In the genomic region with DNA sequence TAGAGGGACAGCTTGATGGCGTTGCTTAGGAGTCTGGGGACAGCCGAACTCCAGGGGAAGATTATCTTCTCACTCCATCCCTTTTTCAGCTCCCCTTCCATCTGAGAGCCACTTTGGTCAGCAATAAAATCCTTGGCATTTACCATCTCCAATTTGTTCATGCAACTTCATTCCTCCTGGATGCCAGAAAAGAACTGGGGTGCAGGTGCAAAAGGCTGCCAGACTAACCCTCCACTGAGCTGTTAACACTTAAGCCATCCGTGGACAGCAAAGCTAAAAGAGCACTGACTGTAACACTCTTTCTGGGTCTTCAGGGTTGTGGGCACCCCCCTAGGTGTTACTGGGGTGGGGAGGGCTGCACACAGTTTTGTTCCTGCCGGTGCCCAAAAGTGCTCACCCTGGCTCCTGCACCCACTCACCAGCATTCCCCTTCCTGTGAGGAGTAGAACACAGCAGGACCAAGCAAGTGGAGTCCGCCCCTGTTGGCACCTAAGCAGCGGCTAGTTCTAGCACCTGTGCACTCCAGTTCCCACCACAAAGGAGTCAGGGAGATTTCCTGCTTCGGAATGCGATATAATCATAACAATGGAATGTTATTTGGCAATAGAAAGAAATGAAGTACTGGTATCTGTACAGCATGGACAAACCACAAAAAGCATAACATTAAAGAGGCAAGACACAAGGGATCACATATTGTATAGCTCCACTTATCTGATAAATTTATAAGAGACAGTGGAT, we compare ENCODE assay signal across 12 cellular contexts.
A peak's percentile ranks its signal among the peaks of the same experiment; 100 is the strongest.
DNase-seq lines count a peak whose midpoint lies in the region; ATAC-seq and TF ChIP-seq lines count a peak whose summit lies in the region.
"Had no signal": no experiment of that assay in that cellular context is flagged by ENCODE, and none has a peak within 500 bp of the region (broad histone marks: within the 10 kb centered on the region; RNA-seq: fewer than 3 reads in every experiment).

No MANE protein-coding gene starts in this region.

- no peak overlapping the region for H3K27ac ChIP-seq in body of pancreas
- H3K27ac ChIP-seq in lung (ENCODE audit: low read depth in 1 of 2, low read length in 1 of 2), result no peak overlapping the region
- no peak overlapping the region for H3K27ac ChIP-seq in transverse colon
- H3K27ac ChIP-seq: neural progenitor cell had no signal

- no peak overlapping the region for H3K4me3 ChIP-seq in AG10803 (ENCODE audit: low read length)
- no peak overlapping the region for H3K4me3 ChIP-seq in body of pancreas
- no peak overlapping the region for H3K4me3 ChIP-seq in lung
- H3K4me3 ChIP-seq in transverse colon, result no peak overlapping the region
- H3K4me3 ChIP-seq: neural progenitor cell had no signal

- no peaks in the 10 kb centered on the region for H3K9me3 ChIP-seq in body of pancreas
- H3K9me3 ChIP-seq in lung (ENCODE audit: control insufficient read depth in 2 of 2, insufficient read depth in 1 of 2, low read length in 1 of 2), result no peaks in the 10 kb centered on the region
- H3K9me3 ChIP-seq in transverse colon, result no peaks in the 10 kb centered on the region

- TF ChIP-seq EP300 in Ishikawa (IDR thresholded peaks at IDR 0.05; ENCODE audit: borderline replicate concordance), result peak; percentile 66
- TF ChIP-seq EP300 in transverse colon (IDR thresholded peaks at IDR 0.05; ENCODE audit: low read depth), result no peak

- DNase-seq in AG10803 (ENCODE audit: low read depth), result peak; percentile 22
- peak; percentile 21 to 53 (median 24) for DNase-seq in body of pancreas
- peak; percentile 54 for DNase-seq in lung (ENCODE audit: low spot score)
- no peak for DNase-seq in transverse colon
- DNase-seq in T-helper 2 cell treated with Interferon-gamma antibody and Interleukin-4, amounts not matched to agents 5 μg/mL and 100 μg/mL, for 36 hours (ENCODE audit: low spot score), result no peak
- DNase-seq: activated effector memory CD4-positive, alpha-beta T cell treated with anti-CD3 and anti-CD28 coated beads, Interleukin-2, amount 50 U/mL, for 16 hours; NCI-H1417; T-helper 2 cell had no signal

- H3K36me3 ChIP-seq in body of pancreas (replicated peaks in 1 of 2; ENCODE audit: insufficient read depth in 1 of 2, low read depth in 2 of 2) (no peaks in the 10 kb centered on the region), lung (ENCODE audit: control insufficient read depth in 2 of 2, insufficient read depth in 2 of 2, low read length in 2 of 2) (no peaks in the 10 kb centered on the region), transverse colon (no peaks in the 10 kb centered on the region)
- H3K36me3 ChIP-seq: neural progenitor cell had no signal

- H3K9me3 Mint-ChIP-seq in T-helper 2 cell treated with Interferon-gamma antibody and Interleukin-4, amounts not matched to agents 5 μg/mL and 100 μg/mL, for 36 hours, result no peaks in the 10 kb centered on the region

- TF ChIP-seq POLR2A in body of pancreas (IDR thresholded peaks at IDR 0.05) (peak in 1 of 3 donors; percentile 13), transverse colon (IDR thresholded peaks at IDR 0.05) (no peak)

- no peaks in the 10 kb centered on the region for H3K36me3 Mint-ChIP-seq in T-helper 2 cell treated with Interferon-gamma antibody and Interleukin-4, amounts not matched to agents 5 μg/mL and 100 μg/mL, for 36 hours (ENCODE audit: low read depth)
- H3K36me3 Mint-ChIP-seq: neural progenitor cell had no signal

- H3K4me3 Mint-ChIP-seq in T-helper 2 cell treated with Interferon-gamma antibody and Interleukin-4, amounts not matched to agents 5 μg/mL and 100 μg/mL, for 36 hours, result no peak overlapping the region
- H3K4me3 Mint-ChIP-seq: neural progenitor cell had no signal

- no peaks in the 10 kb centered on the region for H3K4me1 Mint-ChIP-seq in T-helper 2 cell treated with Interferon-gamma antibody and Interleukin-4, amounts not matched to agents 5 μg/mL and 100 μg/mL, for 36 hours (ENCODE audit: low read depth)

- intact Hi-C loops in body of pancreas (cut with DNase I) (no loop called here), transverse colon (cut with DNase I; ENCODE audit: low total_unique reads) (no loop called here)

- no peak overlapping the region for H3K27ac Mint-ChIP-seq in T-helper 2 cell treated with Interferon-gamma antibody and Interleukin-4, amounts not matched to agents 5 μg/mL and 100 μg/mL, for 36 hours
- H3K27ac Mint-ChIP-seq: neural progenitor cell had no signal

- TF ChIP-seq RAD21 in Ishikawa (IDR thresholded peaks at IDR 0.05; ENCODE audit: low read depth), result 0 out of 2 replicates have a peak, but pooled peaks have one; percentile 13

- ATAC-seq in body of pancreas, result peak; percentile 82
- peak; percentile 35 for ATAC-seq in lung (ENCODE audit: insufficient read depth, low FRiP score)
- no peak for ATAC-seq in GM18861 (IDR thresholded peaks at IDR 0.05; ENCODE audit: unreplicated experiment)
- no peak for ATAC-seq in GM21528 (IDR thresholded peaks at IDR 0.05; ENCODE audit: low FRiP score, unreplicated experiment)

- TF ChIP-seq CTCF in AG10803 (conservative IDR thresholded peaks at IDR 0.05; ENCODE audit: low read length) (no peak), body of pancreas (IDR thresholded peaks at IDR 0.05) (no peak), lung (IDR thresholded peaks at IDR 0.05; ENCODE audit: control extremely low read depth, extremely low read depth) (no peak), transverse colon (IDR thresholded peaks at IDR 0.05) (no peak)

- peaks cover 9% of the 10 kb centered on the region for H3K27me3 Mint-ChIP-seq in T-helper 2 cell treated with Interferon-gamma antibody and Interleukin-4, amounts not matched to agents 5 μg/mL and 100 μg/mL, for 36 hours (ENCODE audit: low read depth)

- 63 to 78% methylated on average over 7 to 8 of the region's 8 CpGs for WGBS in body of pancreas, 2 donors
- 62 to 80% methylated on average over 8 of the region's 8 CpGs for WGBS in lung, 2 donors
- 79 to 91% methylated on average over 5 to 7 of the region's 8 CpGs for WGBS in transverse colon (ENCODE audit: low coverage in 1 of 2), 2 donors

- H3K27me3 ChIP-seq in body of pancreas, result no peaks in the 10 kb centered on the region
- H3K27me3 ChIP-seq in lung (ENCODE audit: control insufficient read depth, insufficient read depth), result no peaks in the 10 kb centered on the region
- H3K27me3 ChIP-seq in transverse colon, result no peaks in the 10 kb centered on the region
- H3K27me3 ChIP-seq: neural progenitor cell had no signal

- in situ Hi-C loops in transverse colon (cut with MboI; ENCODE audit: low pct_ligation_motif_present in 1 of 4, low pct_unique_long_range_greater_than_20kb in 1 of 4, low sequenced_read_pairs in 3 of 4), result no loop called here

- H3K4me1 ChIP-seq in body of pancreas (no peaks in the 10 kb centered on the region), lung (ENCODE audit: control insufficient read depth in 2 of 2, insufficient read depth in 2 of 2, low read length in 2 of 2) (no peaks in the 10 kb centered on the region), transverse colon (no peaks in the 10 kb centered on the region)

TF ChIP-seq in Ishikawa, 13 proteins besides CTCF, POLR2A, EP300 and RAD21:
- no peak for TF ChIP-seq TAF1 (IDR thresholded peaks at IDR 0.05; ENCODE audit: low read depth)
- TF ChIP-seq CREB1 (IDR thresholded peaks at IDR 0.05; ENCODE audit: low read depth), result no peak
- TF ChIP-seq, protein P1, sequence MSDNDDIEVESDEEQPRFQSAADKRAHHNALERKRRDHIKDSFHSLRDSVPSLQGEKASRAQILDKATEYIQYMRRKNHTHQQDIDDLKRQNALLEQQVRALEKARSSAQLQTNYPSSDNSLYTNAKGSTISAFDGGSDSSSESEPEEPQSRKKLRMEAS (IDR thresholded peaks at IDR 0.05), result no peak; the same call in 1 of the 2 replicates
- peak; percentile 84 for TF ChIP-seq TCF12 (IDR thresholded peaks at IDR 0.05; ENCODE audit: low read depth)
- no peak for TF ChIP-seq REST (IDR thresholded peaks at IDR 0.05; ENCODE audit: low read depth)
- TF ChIP-seq, protein P2, sequence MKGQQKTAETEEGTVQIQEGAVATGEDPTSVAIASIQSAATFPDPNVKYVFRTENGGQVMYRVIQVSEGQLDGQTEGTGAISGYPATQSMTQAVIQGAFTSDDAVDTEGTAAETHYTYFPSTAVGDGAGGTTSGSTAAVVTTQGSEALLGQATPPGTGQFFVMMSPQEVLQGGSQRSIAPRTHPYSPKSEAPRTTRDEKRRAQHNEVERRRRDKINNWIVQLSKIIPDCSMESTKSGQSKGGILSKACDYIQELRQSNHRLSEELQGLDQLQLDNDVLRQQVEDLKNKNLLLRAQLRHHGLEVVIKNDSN (IDR thresholded peaks at IDR 0.05), result no peak
- no peak for TF ChIP-seq YY1 (IDR thresholded peaks at IDR 0.05; ENCODE audit: low read depth)
- peak; percentile 86 for TF ChIP-seq CEBPB (IDR thresholded peaks at IDR 0.05)
- TF ChIP-seq FOXM1 (IDR thresholded peaks at IDR 0.05; ENCODE audit: borderline replicate concordance, low read depth), result no peak
- TF ChIP-seq TEAD4 (IDR thresholded peaks at IDR 0.05), result peak; percentile 90
- no peak for TF ChIP-seq ZBTB7A (IDR thresholded peaks at IDR 0.05; ENCODE audit: low read depth)
- TF ChIP-seq EGR1 (IDR thresholded peaks at IDR 0.05), result no peak; the same call in 1 of the 2 replicates
- peak; percentile 80 for TF ChIP-seq NFIC (IDR thresholded peaks at IDR 0.05)
TF ChIP-seq in Ishikawa: peak in this region for 4.

Comparison
In these comparisons a context has a peak if more than half of its experiments do, and no peak if none do; other contexts are left out.
1. DNase-seq: peak in AG10803 (single experiment), body of pancreas (4 of 4) and lung (single experiment); none in transverse colon (single experiment) and T-helper 2 cell treated with Interferon-gamma antibody and Interleukin-4, amounts not matched to agents 5 μg/mL and 100 μg/mL, for 36 hours (single experiment).
2. ATAC-seq: peak in body of pancreas (single experiment) and lung (single experiment); none in GM18861 (single experiment) and GM21528 (single experiment).